2 cellular contexts compared by ENCODE assay signal in the genomic region with DNA sequence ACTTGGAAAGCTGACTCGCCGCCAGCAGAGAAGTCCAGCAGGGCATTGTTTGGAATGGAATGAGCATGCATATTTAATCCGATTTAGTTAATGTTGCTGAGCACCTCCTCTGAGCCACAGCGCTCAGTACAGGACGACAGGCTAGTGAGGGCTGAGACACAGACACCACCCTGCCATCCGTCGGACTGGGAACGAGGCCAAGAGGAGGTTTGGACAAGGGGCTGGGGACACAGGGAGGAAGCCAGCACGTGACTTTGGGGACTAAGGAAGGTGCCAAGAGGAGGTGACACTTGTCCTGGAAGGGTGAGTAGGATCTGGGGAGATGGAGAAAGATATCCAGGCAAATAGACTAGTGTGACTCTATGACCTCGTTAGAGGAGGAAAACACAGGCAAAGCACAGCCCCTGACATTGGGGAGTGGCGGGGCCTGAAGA.
A peak's percentile ranks its signal among the peaks of the same experiment; 100 is the strongest.
TF ChIP-seq lines count a peak whose summit lies in the region.

No MANE protein-coding gene starts in this region.

TF ChIP-seq in GM23338, 12 proteins besides CTCF, POLR2A, EP300 and RAD21 (continued from another document):
- TF ChIP-seq NANOG (IDR thresholded peaks at IDR 0.05; ENCODE audit: borderline replicate concordance) (no peak), EZH2phosphoT487 (IDR thresholded peaks at IDR 0.05; ENCODE audit: unreplicated experiment) (no peak)

TF ChIP-seq in K562, 482 proteins besides CTCF, POLR2A, EP300 and RAD21 (continued from another document):
- TF ChIP-seq, protein P1, sequence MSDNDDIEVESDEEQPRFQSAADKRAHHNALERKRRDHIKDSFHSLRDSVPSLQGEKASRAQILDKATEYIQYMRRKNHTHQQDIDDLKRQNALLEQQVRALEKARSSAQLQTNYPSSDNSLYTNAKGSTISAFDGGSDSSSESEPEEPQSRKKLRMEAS (CRISPR knock-in tag; IDR thresholded peaks at IDR 0.05), result 0 out of 2 replicates have a peak, but pooled peaks have one; percentile 17
- TF ChIP-seq CBFB (CRISPR knock-in tag; IDR thresholded peaks at IDR 0.05) (no peak), NR3C1 (CRISPR knock-in tag; IDR thresholded peaks at IDR 0.05) (no peak)
TF ChIP-seq in K562: peak in this region for 4.
